8 cellular contexts compared by ENCODE assay signal in genomic region chr11:78420796-78421209, GRCh38.
DNase-seq lines count a peak whose midpoint lies in the region; ATAC-seq and TF ChIP-seq lines count a peak whose summit lies in the region.

No MANE protein-coding gene starts in this region.

- ATAC-seq in HG02885 (IDR thresholded peaks at IDR 0.05; ENCODE audit: poor library complexity, unreplicated experiment) (no peak), GM21367 (IDR thresholded peaks at IDR 0.05; ENCODE audit: unreplicated experiment) (no peak)

- TF ChIP-seq CTCF in LNCaP clone FGC (IDR thresholded peaks at IDR 0.05; ENCODE audit: control insufficient read depth, extremely low read depth, insufficient read depth): 0 out of 2 replicates have a peak, but pooled peaks have one; percentile 1

- no peak overlapping the region for H3K4me3 ChIP-seq in LNCaP clone FGC (ENCODE audit: low read depth, low read length)

- DNase-seq in D341Med (ENCODE audit: low spot score) (peak; percentile 17), LNCaP clone FGC (ENCODE audit: low read depth) (no peak), activated T-cell treated with anti-CD3 and anti-CD28 coated beads for 48 hours (ENCODE audit: low read depth) (peak; percentile 47), iris pigment epithelial cell (ENCODE audit: low read depth) (peak; percentile 85), NCI-H345 (lab: John Stamatoyannopoulos, UW) (no peak)
- peak; percentile 82 for DNase-seq in stimulated activated CD8-positive, alpha-beta memory T cell treated with anti-CD3 and anti-CD28 coated beads, Interleukin-4, amount 100 ng/mL, for 48 hours

Comparison
In these comparisons a context has a peak if more than half of its experiments do, and no peak if none do; other contexts are left out.
1. DNase-seq: peak in D341Med (single experiment), activated T-cell treated with anti-CD3 and anti-CD28 coated beads for 48 hours (single experiment), iris pigment epithelial cell (single experiment) and stimulated activated CD8-positive, alpha-beta memory T cell treated with anti-CD3 and anti-CD28 coated beads, Interleukin-4, amount 100 ng/mL, for 48 hours (single experiment); none in LNCaP clone FGC (single experiment) and NCI-H345 (single experiment).